In genomic region chr17:77436058-77436442, GRCh38 we compare ENCODE assay signal across 8 cellular contexts.
DNase-seq lines count a peak whose midpoint lies in the region; ATAC-seq and TF ChIP-seq lines count a peak whose summit lies in the region.

No MANE protein-coding gene starts in this region.

- WGBS in esophagus muscularis mucosa = no CpG with 5 or more reads among the region's 11 CpGs

- intact Hi-C loops in Panc1 (cut with micrococcal nuclease; ENCODE audit: unreplicated experiment) (no loop called here), esophagus muscularis mucosa (cut with DNase I) (no loop called here)

- H3K4me1 ChIP-seq in Panc1 (ENCODE audit: control insufficient read depth, insufficient read depth, low read length) (peaks cover 52% of the 10 kb centered on the region), esophagus muscularis mucosa (peaks cover 89 to 100% (median 100%) of the 10 kb centered on the region in 4 donors), neutrophil (ENCODE audit: control insufficient read depth in 1 of 2, insufficient read depth in 1 of 2, low read depth in 1 of 2, low read length in 1 of 2) (peaks cover 69 to 70% of the 10 kb centered on the region in 2 experiments), Karpas-422 (ENCODE audit: low read length) (peaks cover 47% of the 10 kb centered on the region)

- no peak overlapping the region for H2AFZ ChIP-seq in Karpas-422 (ENCODE audit: low read length)

- POLR2A ChIA-PET in Panc1 (lab: Charles Lee) = interaction anchor here (0.6 kb wide), 1 partner anchor 25 kb away, joined by 4 read pairs; no protein-coding TSS in a partner anchor

- H3K9me3 ChIP-seq in Panc1 (ENCODE audit: control insufficient read depth, insufficient read depth, low read depth, low read length) (no peaks in the 10 kb centered on the region), esophagus muscularis mucosa (no peaks in the 10 kb centered on the region), neutrophil (no peaks in the 10 kb centered on the region), Karpas-422 (ENCODE audit: low read length) (no peaks in the 10 kb centered on the region)

- DNase-seq in COLO829 (ENCODE audit: low spot score) (peak; percentile 81), Panc1 (ENCODE audit: low read depth, low spot score) (no peak), esophagus muscularis mucosa (ENCODE audit: extremely low spot score) (no peak), NCI-H526 (lab: John Stamatoyannopoulos, UW) (no peak), cerebellar nuclear complex (lab: John Stamatoyannopoulos, UW) (no peak), Karpas-422 (no peak), kidney tubule cell (ENCODE audit: low spot score) (no peak)

- H3K27ac ChIP-seq in Panc1 (ENCODE audit: low read length) (no peak overlapping the region), esophagus muscularis mucosa (replicated peaks in 1 of 4) (peak overlapping the region; percentile 60 to 99 (median 66)), neutrophil (peak overlapping the region; percentile 98), Karpas-422 (ENCODE audit: low read length) (no peak overlapping the region)

- no peaks in the 10 kb centered on the region for H3K79me2 ChIP-seq in Karpas-422 (ENCODE audit: low read length)

- H3K9ac ChIP-seq in Karpas-422 (ENCODE audit: low read length) = no peak overlapping the region

- TF ChIP-seq CTCF in Panc1 (IDR thresholded peaks at IDR 0.05) = no peak
- TF ChIP-seq CTCF in esophagus muscularis mucosa (IDR thresholded peaks at IDR 0.05) = no peak
- no peak for TF ChIP-seq CTCF in neutrophil (IDR thresholded peaks at IDR 0.05)

- H4K20me1 ChIP-seq in Karpas-422 (ENCODE audit: insufficient read depth, low read depth, low read length) = no peaks in the 10 kb centered on the region

- BruUV-seq in Panc1 (replicated peaks; lab: Mats Ljungman, UMichigan) = no TSS peak

- H3K36me3 ChIP-seq in Panc1 (ENCODE audit: control insufficient read depth, insufficient read depth, low read length) (no peaks in the 10 kb centered on the region), esophagus muscularis mucosa (no peaks in the 10 kb centered on the region), neutrophil (no peaks in the 10 kb centered on the region), Karpas-422 (ENCODE audit: insufficient read depth, low read length) (no peaks in the 10 kb centered on the region)

- TF ChIP-seq POLR2A in esophagus muscularis mucosa (IDR thresholded peaks at IDR 0.05; ENCODE audit: low read depth) = no peak

- no peak overlapping the region for H3K4me2 ChIP-seq in Karpas-422 (ENCODE audit: low read depth, low read length, poor library complexity, severe bottlenecking)

- no peak for TF ChIP-seq EP300 in esophagus muscularis mucosa (IDR thresholded peaks at IDR 0.05)

- in situ Hi-C loops in Panc1 (cut with HindIII; ENCODE audit: low pct_unique_long_range_greater_than_20kb, low sequenced_read_pairs) = no loop called here

- no peak overlapping the region for H3K4me3 ChIP-seq in Panc1 (ENCODE audit: low read depth in 2 of 2, low read length in 2 of 2)
- no peak overlapping the region for H3K4me3 ChIP-seq in esophagus muscularis mucosa
- H3K4me3 ChIP-seq in neutrophil (ENCODE audit: low read depth in 1 of 2, low read length in 1 of 2) = peak overlapping the region in 1 of 2 experiments; percentile 62
- no peak overlapping the region for H3K4me3 ChIP-seq in Karpas-422 (ENCODE audit: low read length)

- H3K9me2 ChIP-seq in Karpas-422 (replicated peaks; ENCODE audit: insufficient read depth, low read length) = no peaks in the 10 kb centered on the region

- CTCF ChIA-PET in Panc1 (lab: Charles Lee) = no interaction called here

- peak; percentile 15 for ATAC-seq in Panc1

- H3K27me3 ChIP-seq in Panc1 (ENCODE audit: control insufficient read depth, insufficient read depth, low read length) = no peaks in the 10 kb centered on the region
- no peaks in the 10 kb centered on the region for H3K27me3 ChIP-seq in esophagus muscularis mucosa
- H3K27me3 ChIP-seq in neutrophil = no peaks in the 10 kb centered on the region
- H3K27me3 ChIP-seq in Karpas-422 (ENCODE audit: low read length) = no peaks in the 10 kb centered on the region

Comparison
In these comparisons a context has a peak if more than half of its experiments do, and no peak if none do; other contexts are left out.
1. H3K27ac ChIP-seq: peak in esophagus muscularis mucosa (4 of 4) and neutrophil (single experiment); none in Panc1 (single experiment) and Karpas-422 (single experiment).